Comparison of ENCODE assay signal across 17 cellular contexts in genomic region chr13:46663644-46664043, GRCh38.
DNase-seq lines count a peak whose midpoint lies in the region; ATAC-seq, FAIRE-seq and TF ChIP-seq lines count a peak whose summit lies in the region.
"Had no signal": no experiment of that assay in that cellular context is flagged by ENCODE, and none has a peak within 500 bp of the region (broad histone marks: within the 10 kb centered on the region; RNA-seq: fewer than 3 reads in every experiment).

No MANE protein-coding gene starts in this region.

- H3K27me3 ChIP-seq in Caco-2 (replicated peaks; ENCODE audit: control insufficient read depth, insufficient read depth, low read length) (no peaks in the 10 kb centered on the region), endothelial cell of umbilical vein (ENCODE audit: control insufficient read depth in 2 of 2, insufficient read depth in 2 of 2, low read length in 2 of 2) (no peaks in the 10 kb centered on the region)
- H3K27me3 ChIP-seq: adrenal gland, pancreas, Peyer's patch, suprapubic skin had no signal

- BruUV-seq in Caco-2 (replicated peaks; lab: Mats Ljungman, UMichigan) (no TSS peak), endothelial cell of umbilical vein (replicated peaks; lab: Mats Ljungman, UMichigan) (no TSS peak)

- H3K4me1 ChIP-seq in Caco-2: peaks cover 86% of the 10 kb centered on the region
- peaks cover 42% of the 10 kb centered on the region for H3K4me1 ChIP-seq in endothelial cell of umbilical vein (ENCODE audit: control insufficient read depth, extremely low read depth, insufficient read depth, low read length)

- no peak for DNase-seq in Caco-2
- DNase-seq in NCI-H526 treated with DMSO at 0.1 percent for 48 hours (lab: John Stamatoyannopoulos, UW): peak; percentile 82
- DNase-seq in endothelial cell of umbilical vein (ENCODE audit: low read depth, low spot score): peak; percentile 67
- no peak for DNase-seq in natural killer cell treated with Interleukin-12 subunit alpha and Interleukin-12 subunit beta and Interleukin-15 and Interleukin-18, amount 100 ng/mL, for 72 hours (ENCODE audit: low spot score)
- DNase-seq in germinal center (ENCODE audit: low spot score): no peak
- DNase-seq in NCI-H2107 treated with DMSO at 0.1 percent for 48 hours (lab: John Stamatoyannopoulos, UW; ENCODE audit: unreplicated experiment): no peak
- DNase-seq: activated CD4-positive, alpha-beta T cell treated with anti-CD3 and anti-CD28 coated beads for 48 hours; activated T-cell treated with anti-CD3 and anti-CD28 coated beads, Interleukin-2, amount 50 U/mL, for 72 hours; adrenal gland; DND-41; NCI-H1092 treated with DMSO at 0.1 percent for 48 hours; pancreas; Peyer's patch; T-helper 1 cell had no signal

- H3K27me3 Mint-ChIP-seq in Caco-2 (ENCODE audit: insufficient read depth, unreplicated experiment): no peaks in the 10 kb centered on the region
- H3K27me3 Mint-ChIP-seq in natural killer cell treated with Interleukin-12 subunit alpha and Interleukin-12 subunit beta and Interleukin-15 and Interleukin-18, amount 100 ng/mL, for 72 hours: no peaks in the 10 kb centered on the region

- ATAC-seq in natural killer cell treated with Interleukin-12 subunit alpha and Interleukin-12 subunit beta and Interleukin-15 and Interleukin-18, amount 100 ng/mL, for 72 hours: no peak
- no peak for ATAC-seq in HG02938 (IDR thresholded peaks at IDR 0.05; ENCODE audit: unreplicated experiment)
- no peak for ATAC-seq in GM21423 (IDR thresholded peaks at IDR 0.05; ENCODE audit: unreplicated experiment)
- ATAC-seq: activated T-cell treated with anti-CD3 and anti-CD28 coated beads, Interleukin-2, amount 50 U/mL, for 72 hours; pancreas had no signal

- no peak for TF ChIP-seq POLR2A in endothelial cell of umbilical vein (IDR thresholded peaks at IDR 0.05; ENCODE audit: low read depth, low read length)

- peak overlapping the region; percentile 69 for H3K27ac ChIP-seq in endothelial cell of umbilical vein (ENCODE audit: insufficient read depth, low read depth, low read length)
- H3K27ac ChIP-seq: adrenal gland, suprapubic skin had no signal

- H3K9me3 Mint-ChIP-seq in Caco-2 (ENCODE audit: unreplicated experiment): peaks cover 10% of the 10 kb centered on the region
- no peaks in the 10 kb centered on the region for H3K9me3 Mint-ChIP-seq in natural killer cell treated with Interleukin-12 subunit alpha and Interleukin-12 subunit beta and Interleukin-15 and Interleukin-18, amount 100 ng/mL, for 72 hours
- H3K9me3 Mint-ChIP-seq: activated T-cell treated with anti-CD3 and anti-CD28 coated beads, Interleukin-2, amount 50 U/mL, for 72 hours had no signal

- no peak overlapping the region for H3K4me3 ChIP-seq in Caco-2 (ENCODE audit: low read depth, low read length)
- H3K4me3 ChIP-seq in endothelial cell of umbilical vein (replicated peaks in 1 of 3; ENCODE audit: insufficient read depth in 1 of 3, low read depth in 1 of 3, low read length in 3 of 3): no peak overlapping the region
- H3K4me3 ChIP-seq: adrenal gland, pancreas, Peyer's patch, suprapubic skin had no signal

- peaks cover 17% of the 10 kb centered on the region for H3K79me2 ChIP-seq in endothelial cell of umbilical vein (ENCODE audit: control insufficient read depth, insufficient read depth, low read length)

- no peaks in the 10 kb centered on the region for H3K36me3 ChIP-seq in Caco-2 (ENCODE audit: control insufficient read depth, insufficient read depth, low read length)
- no peaks in the 10 kb centered on the region for H3K36me3 ChIP-seq in endothelial cell of umbilical vein (ENCODE audit: control insufficient read depth in 2 of 2, extremely low read depth in 1 of 2, insufficient read depth in 2 of 2, low read length in 2 of 2)
- H3K36me3 ChIP-seq: adrenal gland, pancreas, Peyer's patch, suprapubic skin had no signal

- no peaks in the 10 kb centered on the region for H4K20me1 ChIP-seq in endothelial cell of umbilical vein (replicated peaks; ENCODE audit: control insufficient read depth, extremely low read depth, insufficient read depth, low read length)

- H2AFZ ChIP-seq in endothelial cell of umbilical vein (ENCODE audit: low read depth, low read length): no peak overlapping the region

- peak overlapping the region; percentile 35 for H3K4me2 ChIP-seq in endothelial cell of umbilical vein (ENCODE audit: insufficient read depth, low read length)

- dilution Hi-C loops in endothelial cell of umbilical vein (cut with MboI; ENCODE audit: extremely low pct_ligation_motif_present, low sequenced_read_pairs): no loop called here

- H3K9ac ChIP-seq in endothelial cell of umbilical vein (replicated peaks; ENCODE audit: extremely low read depth, insufficient read depth, low read length): peak overlapping the region; percentile 49

- intact Hi-C loops in Caco-2 (cut with micrococcal nuclease; ENCODE audit: unreplicated experiment): loop anchor here (2.0 kb wide), 1 partner anchor 21 kb away; no protein-coding TSS in a partner anchor
- intact Hi-C loops in endothelial cell of umbilical vein (cut with micrococcal nuclease): loop anchor here (1.0 to 2.0 kb wide), 3 partner anchors 8 to 110 kb away; partner anchors contain the start of gene LRCH1

- TF ChIP-seq CTCF in Caco-2 (IDR thresholded peaks at IDR 0.05; ENCODE audit: insufficient read depth in 1 of 2, low read depth in 1 of 2, low read length in 1 of 2, severe bottlenecking in 1 of 2, unreplicated experiment in 1 of 2) (no peak), endothelial cell of umbilical vein (IDR thresholded peaks at IDR 0.05; ENCODE audit: extremely low read depth in 1 of 2, insufficient read depth in 1 of 2, low read depth in 1 of 2, low read length in 2 of 2) (no peak)

- H3K9me1 ChIP-seq in endothelial cell of umbilical vein (replicated peaks; ENCODE audit: control insufficient read depth, extremely low read depth, insufficient read depth, low read length): no peaks in the 10 kb centered on the region

- H3K4me1 Mint-ChIP-seq in Caco-2 (ENCODE audit: low read depth, unreplicated experiment): peaks cover 70% of the 10 kb centered on the region
- H3K4me1 Mint-ChIP-seq in natural killer cell treated with Interleukin-12 subunit alpha and Interleukin-12 subunit beta and Interleukin-15 and Interleukin-18, amount 100 ng/mL, for 72 hours (ENCODE audit: low read depth in 2 of 2): peaks cover 41 to 62% of the 10 kb centered on the region in 2 donors

- FAIRE-seq in endothelial cell of umbilical vein (lab: Jason Lieb, UNC): no peak
- FAIRE-seq: pancreas had no signal

- POLR2A ChIA-PET in Caco-2 (lab: Charles Lee) (no interaction called here), endothelial cell of umbilical vein (lab: Charles Lee) (no interaction called here)

- peak overlapping the region; percentile 15 for H3K4me3 Mint-ChIP-seq in Caco-2 (ENCODE audit: unreplicated experiment)
- no peak overlapping the region for H3K4me3 Mint-ChIP-seq in natural killer cell treated with Interleukin-12 subunit alpha and Interleukin-12 subunit beta and Interleukin-15 and Interleukin-18, amount 100 ng/mL, for 72 hours
- H3K4me3 Mint-ChIP-seq: activated T-cell treated with anti-CD3 and anti-CD28 coated beads, Interleukin-2, amount 50 U/mL, for 72 hours had no signal

- H3K27ac Mint-ChIP-seq in Caco-2 (ENCODE audit: unreplicated experiment): peak overlapping the region; percentile 80
- peak overlapping the region; percentile 26 to 38 for H3K27ac Mint-ChIP-seq in natural killer cell treated with Interleukin-12 subunit alpha and Interleukin-12 subunit beta and Interleukin-15 and Interleukin-18, amount 100 ng/mL, for 72 hours

- H3K9me3 ChIP-seq in Caco-2 (peaks cover 3% of the 10 kb centered on the region; the same call in 1 of the 2 replicates), endothelial cell of umbilical vein (replicated peaks; ENCODE audit: control insufficient read depth, insufficient read depth, low read length) (no peaks in the 10 kb centered on the region)
- H3K9me3 ChIP-seq: adrenal gland, pancreas, Peyer's patch, suprapubic skin had no signal

- H3K36me3 Mint-ChIP-seq in Caco-2 (ENCODE audit: insufficient read depth, unreplicated experiment): peaks cover 42% of the 10 kb centered on the region
- no peaks in the 10 kb centered on the region for H3K36me3 Mint-ChIP-seq in natural killer cell treated with Interleukin-12 subunit alpha and Interleukin-12 subunit beta and Interleukin-15 and Interleukin-18, amount 100 ng/mL, for 72 hours

- CTCF ChIA-PET in Caco-2 (lab: Charles Lee): no interaction called here
- CTCF ChIA-PET in endothelial cell of umbilical vein (lab: Charles Lee): interaction anchor here (1.1 to 1.9 kb wide), 5 partner anchors 9 to 112 kb away, joined by 3 to 6 read pairs (median 3); no protein-coding TSS in a partner anchor

TF ChIP-seq in endothelial cell of umbilical vein, 7 proteins besides CTCF, POLR2A, EP300 and RAD21:
- no peak for TF ChIP-seq GATA2 (IDR thresholded peaks at IDR 0.05; ENCODE audit: insufficient read depth, insufficient read length, low read depth, low read length)
- TF ChIP-seq MYC (IDR thresholded peaks at IDR 0.05; ENCODE audit: low read depth, low read length): no peak
- peak; percentile 73 for TF ChIP-seq JUN (IDR thresholded peaks at IDR 0.05; ENCODE audit: borderline replicate concordance, insufficient read depth, insufficient read length, low read depth)
- no peak for TF ChIP-seq FOS (IDR thresholded peaks at IDR 0.05; ENCODE audit: borderline replicate concordance, insufficient read depth, low read length)
- TF ChIP-seq MAX (IDR thresholded peaks at IDR 0.05; ENCODE audit: insufficient read depth, insufficient read length): no peak
TF ChIP-seq in endothelial cell of umbilical vein: peak in this region for 1.

Comparison
In these comparisons a context has a peak if more than half of its experiments do, and no peak if none do; other contexts are left out.
1. DNase-seq: peak in NCI-H526 treated with DMSO at 0.1 percent for 48 hours (single experiment) and endothelial cell of umbilical vein (single experiment); none in Caco-2 (0 of 2), natural killer cell treated with Interleukin-12 subunit alpha and Interleukin-12 subunit beta and Interleukin-15 and Interleukin-18, amount 100 ng/mL, for 72 hours (single experiment), germinal center (single experiment) and NCI-H2107 treated with DMSO at 0.1 percent for 48 hours (single experiment).